18 cellular contexts compared by ENCODE assay signal in genomic region chr4:8381814-8382581, GRCh38.
"Had no signal": no experiment of that assay in that cellular context is flagged by ENCODE, and none has a peak within 500 bp of the region (broad histone marks: within the 10 kb centered on the region; RNA-seq: fewer than 3 reads in every experiment).

No MANE protein-coding gene starts in this region.

- H3K4me3 ChIP-seq: esophagus squamous epithelium, mucosa of descending colon, stomach, testis, upper lobe of right lung had no signal

- ATAC-seq: activated CD4-positive, alpha-beta T cell treated with anti-CD3 and anti-CD28 coated beads for 36 hours; mucosa of descending colon; naive thymus-derived CD4-positive, alpha-beta T cell; sciatic nerve; upper lobe of right lung had no signal

- H3K9me3 Mint-ChIP-seq: activated CD4-positive, alpha-beta memory T cell treated with anti-CD3 and anti-CD28 coated beads, Interleukin-2, amount 10 ng/mL, durations not matched to agents 7 days and 5 days; activated naive CD4-positive, alpha-beta T cell treated with anti-CD3 and anti-CD28 coated beads, Interleukin-2, amount 50 U/mL, for 24 hours; activated T-cell treated with anti-CD3 and anti-CD28 coated beads, Interleukin-2, amount 50 U/mL, for 24 hours; naive thymus-derived CD4-positive, alpha-beta T cell had no signal

- H3K9me3 ChIP-seq: esophagus squamous epithelium, mucosa of descending colon, stomach, testis, upper lobe of right lung had no signal

- H3K27ac Mint-ChIP-seq: activated CD4-positive, alpha-beta memory T cell treated with anti-CD3 and anti-CD28 coated beads, Interleukin-2, amount 10 ng/mL, durations not matched to agents 7 days and 5 days; activated CD4-positive, alpha-beta T cell treated with anti-CD3 and anti-CD28 coated beads for 36 hours; activated naive CD4-positive, alpha-beta T cell treated with anti-CD3 and anti-CD28 coated beads, Interleukin-2, amount 50 U/mL, for 24 hours; activated T-cell treated with anti-CD3 and anti-CD28 coated beads, Interleukin-2, amount 50 U/mL, for 24 hours; naive thymus-derived CD4-positive, alpha-beta T cell had no signal

- H3K4me1 ChIP-seq: upper lobe of right lung had no signal

- H3K27me3 ChIP-seq: esophagus squamous epithelium, stomach, testis, upper lobe of right lung had no signal

- H3K4me1 Mint-ChIP-seq: activated CD4-positive, alpha-beta memory T cell treated with anti-CD3 and anti-CD28 coated beads, Interleukin-2, amount 10 ng/mL, durations not matched to agents 7 days and 5 days; activated CD4-positive, alpha-beta T cell treated with anti-CD3 and anti-CD28 coated beads for 36 hours; activated naive CD4-positive, alpha-beta T cell treated with anti-CD3 and anti-CD28 coated beads, Interleukin-2, amount 50 U/mL, for 24 hours had no signal

- DNase-seq: activated CD4-positive, alpha-beta memory T cell treated with anti-CD3 and anti-CD28 coated beads, Interleukin-2, amount 10 ng/mL, durations not matched to agents 7 days and 5 days; activated CD4-positive, alpha-beta T cell treated with anti-CD3 and anti-CD28 coated beads for 36 hours; activated effector memory CD4-positive, alpha-beta T cell treated with anti-CD3 and anti-CD28 coated beads, Interleukin-2, amount 50 U/mL, for 16 hours; activated T-cell treated with anti-CD3 and anti-CD28 coated beads, Interleukin-2, amount 50 U/mL, for 24 hours; central memory CD4-positive, alpha-beta T cell; cortex of kidney; effector CD4-positive, alpha-beta T cell; esophagus squamous epithelium; left cardiac atrium; mammary epithelial cell; mucosa of descending colon; naive thymus-derived CD4-positive, alpha-beta T cell; stomach; T-helper 2 cell; testis; upper lobe of right lung had no signal

- H3K27ac ChIP-seq: esophagus squamous epithelium, testis, upper lobe of right lung had no signal

- H3K27me3 Mint-ChIP-seq: activated CD4-positive, alpha-beta memory T cell treated with anti-CD3 and anti-CD28 coated beads, Interleukin-2, amount 10 ng/mL, durations not matched to agents 7 days and 5 days; activated CD4-positive, alpha-beta T cell treated with anti-CD3 and anti-CD28 coated beads for 36 hours; activated naive CD4-positive, alpha-beta T cell treated with anti-CD3 and anti-CD28 coated beads, Interleukin-2, amount 50 U/mL, for 24 hours; activated T-cell treated with anti-CD3 and anti-CD28 coated beads, Interleukin-2, amount 50 U/mL, for 24 hours; naive thymus-derived CD4-positive, alpha-beta T cell had no signal

- H3K4me3 Mint-ChIP-seq: activated CD4-positive, alpha-beta memory T cell treated with anti-CD3 and anti-CD28 coated beads, Interleukin-2, amount 10 ng/mL, durations not matched to agents 7 days and 5 days; activated CD4-positive, alpha-beta T cell treated with anti-CD3 and anti-CD28 coated beads for 36 hours; activated naive CD4-positive, alpha-beta T cell treated with anti-CD3 and anti-CD28 coated beads, Interleukin-2, amount 50 U/mL, for 24 hours; activated T-cell treated with anti-CD3 and anti-CD28 coated beads, Interleukin-2, amount 50 U/mL, for 24 hours; naive thymus-derived CD4-positive, alpha-beta T cell had no signal
